In the genomic region with DNA sequence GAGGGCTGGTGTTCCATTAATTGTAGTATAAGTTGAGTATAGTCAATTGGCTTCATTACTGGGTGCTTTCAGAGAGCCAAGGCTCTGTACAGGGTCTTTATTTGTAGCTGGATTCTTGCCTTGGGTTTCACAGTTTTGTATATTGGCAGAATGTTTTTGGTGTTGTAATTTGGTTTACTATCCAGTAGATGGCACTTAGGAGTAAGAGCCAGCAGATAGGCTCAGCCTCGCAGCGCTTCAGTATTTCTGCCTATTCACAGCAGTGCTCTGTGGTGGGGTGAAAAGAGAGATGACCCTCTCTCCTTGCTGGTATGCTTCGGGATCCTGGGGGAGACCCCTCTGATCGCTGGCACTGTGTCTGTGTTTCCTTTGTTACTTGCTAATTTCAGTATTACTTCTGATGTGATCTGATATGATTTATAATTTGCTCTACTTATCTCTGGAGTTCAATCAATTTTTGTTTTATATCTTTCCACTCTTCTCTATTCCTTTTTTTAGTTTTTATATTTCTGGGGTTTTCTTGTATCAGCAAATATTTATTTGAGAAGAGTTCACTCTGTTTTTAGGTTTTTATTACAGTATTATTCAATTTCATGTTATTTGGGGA, we compare ENCODE assay signal across 8 cellular contexts. TPM values are rescaled to one million over a fixed set of nuclear protein-coding genes. Genes with fewer than 3 reads are reported as not detected.
DNase-seq lines count a peak whose midpoint lies in the region; ATAC-seq and TF ChIP-seq lines count a peak whose summit lies in the region.

No MANE protein-coding gene starts in this region.

- no peak overlapping the region for H2BK15ac ChIP-seq in IMR-90 (ENCODE audit: low read depth, low read length)

- no peak overlapping the region for H2AK5ac ChIP-seq in IMR-90 (ENCODE audit: low read depth, low read length)

- dilution Hi-C loops in IMR-90 (cut with HindIII; ENCODE audit: low sequenced_read_pairs, unreplicated experiment) = no loop called here

- WGBS in GM23248 (ENCODE audit: low coverage in 1 of 2, low lambda C conversion rate in 2 of 2, missing lambda C conversion rate in 2 of 2), 2 experiments = 4% methylated on average over 4 of the region's 4 CpGs
- WGBS in IMR-90 (ENCODE audit: extremely low coverage in 2 of 2, insufficient read length in 1 of 2), 2 experiments = no CpG with 5 or more reads among the region's 4 CpGs
- WGBS in upper lobe of left lung, 2 donors = 6 to 9% methylated on average over 4 of the region's 4 CpGs

- no peak overlapping the region for H2BK20ac ChIP-seq in IMR-90 (ENCODE audit: low read depth, low read length)

- H3K79me1 ChIP-seq in IMR-90 (ENCODE audit: low read depth in 1 of 2, low read length in 2 of 2) = no peaks in the 10 kb centered on the region

- H3K9ac ChIP-seq in GM23248 (no peak overlapping the region), IMR-90 (ENCODE audit: low read depth, low read length) (no peak overlapping the region)

- H4K91ac ChIP-seq in IMR-90 (ENCODE audit: insufficient read depth, low read depth, low read length) = no peak overlapping the region

- H3K56ac ChIP-seq in IMR-90 (ENCODE audit: extremely low read depth, insufficient read depth, low read length) = no peak overlapping the region

- in situ Hi-C loops in GM23248 (cut with MboI) = no loop called here
- in situ Hi-C loops in IMR-90 (cut with MboI; ENCODE audit: low sequenced_read_pairs) = no loop called here
- in situ Hi-C loops in SK-MEL-5 (cut with HindIII; ENCODE audit: low pct_unique_long_range_greater_than_20kb, low sequenced_read_pairs) = no loop called here

- peak; percentile 60 for DNase-seq in activated effector memory CD4-positive, alpha-beta T cell treated with anti-CD3 and anti-CD28 coated beads, Interleukin-2, amount 50 U/mL, for 16 hours
- no peak for DNase-seq in activated effector memory CD4-positive, alpha-beta T cell treated with Interleukin-2 at 50 U/mL for 16 hours
- peak; percentile 70 for DNase-seq in GM23248
- DNase-seq in IMR-90 = peak; percentile 19
- DNase-seq in SK-MEL-5 (ENCODE audit: low read depth, low spot score) = peak; percentile 71
- DNase-seq in ecto neural progenitor cell (ENCODE audit: low spot score) = peak; percentile 57
- DNase-seq in lung microvascular endothelial cell (ENCODE audit: low read depth in 2 of 2) = peak; percentile 48 to 59
- peak in 1 of 2 donors; percentile 35 for DNase-seq in upper lobe of left lung

- no peak overlapping the region for H3K23ac ChIP-seq in IMR-90 (ENCODE audit: low read depth, low read length)

- no peak overlapping the region for H3K4ac ChIP-seq in IMR-90 (ENCODE audit: low read depth, low read length)

- H4K5ac ChIP-seq in IMR-90 (ENCODE audit: low read depth, low read length) = no peak overlapping the region

- H3K27ac ChIP-seq in GM23248 (no peak overlapping the region), IMR-90 (ENCODE audit: insufficient read depth, low read length) (no peak overlapping the region), upper lobe of left lung (no peak overlapping the region)

- POLR2A ChIA-PET in IMR-90 (lab: Charles Lee; ENCODE audit: unreplicated experiment) = no interaction called here

- no peak overlapping the region for H3K18ac ChIP-seq in IMR-90 (ENCODE audit: low read depth, low read length)

- H3K4me1 ChIP-seq in GM23248 (ENCODE audit: insufficient read depth) (no peaks in the 10 kb centered on the region), IMR-90 (ENCODE audit: control insufficient read depth, insufficient read depth, low read length) (no peaks in the 10 kb centered on the region), upper lobe of left lung (no peaks in the 10 kb centered on the region)

- TF ChIP-seq RAD21 in IMR-90 (IDR thresholded peaks at IDR 0.05; ENCODE audit: low read length) = peak; percentile 45

- H2BK120ac ChIP-seq in IMR-90 (ENCODE audit: low read depth, low read length) = no peak overlapping the region

- no peaks in the 10 kb centered on the region for H3K9me2 ChIP-seq in GM23248 (ENCODE audit: insufficient read depth)

- no peaks in the 10 kb centered on the region for H3K79me2 ChIP-seq in GM23248 (ENCODE audit: insufficient read depth)

- H3K4me3 ChIP-seq in GM23248 (no peak overlapping the region), IMR-90 (ENCODE audit: insufficient read depth, low read depth, low read length) (no peak overlapping the region), upper lobe of left lung (no peak overlapping the region)

- H3K14ac ChIP-seq in IMR-90 (replicated peaks; ENCODE audit: low read depth, low read length) = no peak overlapping the region

- H3K9me1 ChIP-seq in IMR-90 (ENCODE audit: insufficient read depth, low read length) = no peaks in the 10 kb centered on the region

- ATAC-seq in IMR-90 (ENCODE audit: low read depth) = peak; percentile 80
- ATAC-seq in upper lobe of left lung (ENCODE audit: low FRiP score in 2 of 2) = peak in 1 of 2 donors; percentile 84

- H2AFZ ChIP-seq in GM23248 (no peak overlapping the region), IMR-90 (replicated peaks; ENCODE audit: low read length, poor library complexity) (no peak overlapping the region)

- CTCF ChIA-PET in IMR-90 (lab: Yijun Ruan, JAX) = interaction anchor here (0.6 to 1.2 kb wide), 3 partner anchors 10 to 311 kb away, joined by 3 to 8 read pairs (median 3); no protein-coding TSS in a partner anchor

- H2AK9ac ChIP-seq in IMR-90 (replicated peaks; ENCODE audit: low read depth, low read length, poor library complexity) = no peak overlapping the region

- peak; percentile 60 for TF ChIP-seq CTCF in IMR-90 (conservative IDR thresholded peaks at IDR 0.05; ENCODE audit: low read depth, low read length)
- peak; percentile 9 to 56 (median 38) for TF ChIP-seq CTCF in upper lobe of left lung (IDR thresholded peaks at IDR 0.05)

- H3K4me2 ChIP-seq in GM23248 (ENCODE audit: unreplicated experiment) (no peak overlapping the region), IMR-90 (ENCODE audit: low read depth, low read length) (no peak overlapping the region)

- TF ChIP-seq POLR2A in IMR-90 (IDR thresholded peaks at IDR 0.05; ENCODE audit: low read depth, low read length) (no peak), upper lobe of left lung (IDR thresholded peaks at IDR 0.05) (no peak)

- no peak overlapping the region for H2BK5ac ChIP-seq in IMR-90 (ENCODE audit: low read depth, low read length, poor library complexity, severe bottlenecking)

- H3K27me3 ChIP-seq in GM23248 (replicated peaks; ENCODE audit: insufficient read depth) = peaks cover 10% of the 10 kb centered on the region; the same call in 1 of the 2 replicates
- no peaks in the 10 kb centered on the region for H3K27me3 ChIP-seq in IMR-90 (ENCODE audit: control insufficient read depth, insufficient read depth, low read length)
- no peaks in the 10 kb centered on the region for H3K27me3 ChIP-seq in upper lobe of left lung

- no peak for TF ChIP-seq EP300 in upper lobe of left lung (IDR thresholded peaks at IDR 0.05)

- H4K20me1 ChIP-seq in GM23248 (ENCODE audit: insufficient read depth) (no peaks in the 10 kb centered on the region), IMR-90 (ENCODE audit: insufficient read depth, low read length) (no peaks in the 10 kb centered on the region)

- intact Hi-C loops in IMR-90 (cut with micrococcal nuclease) = loop anchor here (1.0 to 5.0 kb wide), 3 partner anchors 59 to 1758 kb away; no protein-coding TSS in a partner anchor

- H3K36me3 ChIP-seq in GM23248 (ENCODE audit: low read depth) (no peaks in the 10 kb centered on the region), IMR-90 (ENCODE audit: control insufficient read depth, insufficient read depth, low read length) (no peaks in the 10 kb centered on the region), upper lobe of left lung (no peaks in the 10 kb centered on the region)

- H3K9me3 ChIP-seq in GM23248 (ENCODE audit: low read depth) (no peaks in the 10 kb centered on the region), IMR-90 (ENCODE audit: control insufficient read depth, insufficient read depth, low read length) (no peaks in the 10 kb centered on the region), upper lobe of left lung (no peaks in the 10 kb centered on the region)

- no peaks in the 10 kb centered on the region for H3F3A ChIP-seq in GM23248 (ENCODE audit: insufficient read depth)

- no peak overlapping the region for H4K8ac ChIP-seq in IMR-90 (ENCODE audit: low read depth in 2 of 2, low read length in 2 of 2)

- BruUV-seq in IMR-90 (replicated peaks; lab: Mats Ljungman, UMichigan) = no TSS peak

TF ChIP-seq in IMR-90, 13 proteins besides CTCF, POLR2A, EP300 and RAD21:
- no peak for TF ChIP-seq MAZ (IDR thresholded peaks at IDR 0.05; ENCODE audit: borderline replicate concordance, low read depth, low read length)
- TF ChIP-seq SMC3 (IDR thresholded peaks at IDR 0.05; ENCODE audit: low read depth, low read length) = peak; percentile 34
- no peak for TF ChIP-seq CHD1 (IDR thresholded peaks at IDR 0.05; ENCODE audit: low read depth, low read length)
- no peak for TF ChIP-seq NFE2L2 (IDR thresholded peaks at IDR 0.05; ENCODE audit: low read depth, low read length)

RNA-seq across cellular contexts. Expression of a gene that starts 52.2 kb away (rescaled TPM):
- not detected in 2 replicates for total RNA-seq in GM23248 (2014; rRNA removed; shearing (Covaris generic))
- polyA plus RNA-seq in GM23248 (2016; fragmentation: Nextera tagmentation; extraction: Ambion mirVana) (not detected in 2 replicates), IMR-90 (2012; rRNA removed) (not detected in 2 replicates)
- total RNA-seq in IMR-90 (2012; rRNA removed) (not detected in 2 replicates), lung microvascular endothelial cell (under 0.01 and 0.22 TPM in 2 replicates), upper lobe of left lung (1 to 10 TPM; 2.8 to 5.3 (median 3.3) TPM)
- not detected in 2 replicates for polyA plus RNA-seq in IMR-90 (2012; cell fraction: cytosol; rRNA removed)
- polyA plus RNA-seq in IMR-90 (2012; cell fraction: nucleus; rRNA removed; ENCODE audit: low replicate concordance) = not detected in 2 replicates
- total RNA-seq in SK-MEL-5 (2014; rRNA removed; shearing (Covaris generic)) = 0.21 and 0.59 TPM in 2 replicates
- polyA plus RNA-seq in SK-MEL-5 (2015; cell fraction: cytosol; rRNA removed) = 0.19 and 0.27 TPM in 2 replicates
- polyA plus RNA-seq in SK-MEL-5 (2015; cell fraction: nucleus; rRNA removed) = 0.24 and 0.58 TPM in 2 replicates
